In the genomic region with DNA sequence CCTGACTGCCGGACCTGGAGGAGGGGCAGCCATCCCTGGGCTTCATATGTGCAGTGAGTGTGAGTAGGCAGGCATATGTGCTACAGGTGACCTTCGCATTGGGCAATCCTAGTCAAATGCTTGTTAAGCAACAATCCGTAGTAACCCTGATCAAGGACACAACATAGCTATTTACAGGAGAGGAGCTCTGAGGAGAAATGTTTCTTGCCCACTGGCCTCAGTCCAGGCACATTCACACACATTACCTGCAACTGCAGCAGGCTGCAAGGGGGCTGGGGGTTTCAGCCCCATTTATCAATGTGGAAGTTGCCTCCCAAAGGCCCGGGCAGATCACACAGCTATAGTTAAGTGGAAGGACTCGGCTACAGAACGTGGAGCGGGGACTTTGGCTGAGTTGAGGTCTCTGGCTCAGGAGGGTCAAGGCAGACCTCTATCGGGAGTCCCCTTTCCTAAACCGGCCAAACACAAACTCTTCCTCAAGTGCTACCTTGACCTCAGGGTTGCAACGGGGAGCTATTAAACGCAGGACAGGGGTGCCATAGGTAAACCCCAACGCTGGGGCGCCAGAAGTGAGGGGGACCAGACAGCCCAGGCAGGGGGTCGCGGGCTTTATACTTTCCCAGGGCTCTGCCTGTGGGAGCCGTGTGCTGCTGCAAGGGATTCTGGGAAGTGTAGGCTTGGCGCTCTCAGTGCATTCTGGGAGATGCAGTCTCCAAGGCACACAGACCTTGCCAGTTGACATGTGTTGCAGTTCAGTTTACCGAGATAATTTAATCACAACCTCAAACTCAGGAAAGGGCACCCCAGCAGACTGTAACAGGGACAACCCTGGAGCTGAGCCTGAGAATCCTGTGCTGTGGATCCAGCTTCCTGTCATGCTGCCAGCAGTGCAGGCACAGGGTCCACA, we compare ENCODE assay signal across 1 cellular context.
TF ChIP-seq lines count a peak whose summit lies in the region.

No MANE protein-coding gene starts in this region.

TF ChIP-seq in endothelial cell of umbilical vein, 7 proteins besides CTCF, POLR2A, EP300 and RAD21:
- TF ChIP-seq, protein P1, sequence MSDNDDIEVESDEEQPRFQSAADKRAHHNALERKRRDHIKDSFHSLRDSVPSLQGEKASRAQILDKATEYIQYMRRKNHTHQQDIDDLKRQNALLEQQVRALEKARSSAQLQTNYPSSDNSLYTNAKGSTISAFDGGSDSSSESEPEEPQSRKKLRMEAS (IDR thresholded peaks at IDR 0.05; ENCODE audit: insufficient read depth, insufficient read length): no peak
- TF ChIP-seq MYC (IDR thresholded peaks at IDR 0.05; ENCODE audit: low read depth, low read length) (no peak), FOS (IDR thresholded peaks at IDR 0.05; ENCODE audit: borderline replicate concordance, insufficient read depth, low read length) (no peak), POLR2AphosphoS5 (IDR thresholded peaks at IDR 0.05; ENCODE audit: insufficient read depth, low read depth, low read length) (no peak), JUN (IDR thresholded peaks at IDR 0.05; ENCODE audit: borderline replicate concordance, insufficient read depth, insufficient read length, low read depth) (no peak), EZH2 (IDR thresholded peaks at IDR 0.05; ENCODE audit: borderline replicate concordance, low read depth, low read length, severe bottlenecking) (no peak), GATA2 (IDR thresholded peaks at IDR 0.05; ENCODE audit: insufficient read depth, insufficient read length, low read depth, low read length) (no peak)
